In the genomic region with DNA sequence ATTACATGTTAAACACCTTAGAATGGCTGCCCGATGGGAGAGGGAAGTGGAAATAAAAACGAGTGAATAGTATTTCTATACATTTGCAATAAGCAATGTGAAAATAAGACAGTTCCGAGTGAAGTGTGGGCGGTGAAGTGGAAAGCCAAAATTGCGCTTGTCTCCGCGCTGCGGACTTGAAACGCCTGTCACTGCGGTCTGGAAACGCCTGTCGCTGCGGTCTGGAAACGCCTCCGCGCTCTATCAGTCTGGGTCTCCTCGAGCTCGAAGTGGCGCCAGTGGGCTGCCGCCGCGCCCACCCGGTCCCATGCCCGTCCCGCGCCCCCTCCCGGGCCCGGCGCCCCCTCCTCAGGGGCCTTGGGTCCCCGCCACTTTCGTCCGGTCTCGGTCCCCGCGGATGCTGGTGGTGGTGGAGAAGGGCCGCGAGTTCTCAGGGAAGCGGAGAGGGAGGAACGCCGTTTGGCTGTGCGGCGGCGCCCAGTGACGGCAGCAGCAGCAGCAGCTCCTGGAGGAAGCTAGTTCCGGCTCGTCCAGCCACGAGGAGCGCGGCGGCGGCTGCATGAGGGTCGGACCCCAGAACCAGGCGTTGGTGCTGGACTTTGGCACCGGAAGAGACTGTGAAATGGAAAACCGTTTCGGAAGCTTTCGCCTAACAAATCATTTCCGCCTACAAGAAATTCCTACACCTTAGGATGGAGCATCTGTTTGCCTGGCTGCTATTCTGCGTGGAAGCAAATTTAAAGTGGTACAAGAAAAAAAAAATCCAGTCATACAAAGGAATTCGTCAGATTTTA, we compare ENCODE assay signal across 8 cellular contexts. TPM values are rescaled to one million over a fixed set of nuclear protein-coding genes. Genes with fewer than 3 reads are reported as not detected.
DNase-seq lines count a peak whose midpoint lies in the region; ATAC-seq and TF ChIP-seq lines count a peak whose summit lies in the region.

No MANE protein-coding gene starts in this region.

- H3K4me1 ChIP-seq in Karpas-422 (ENCODE audit: low read length), result peaks cover 36% of the 10 kb centered on the region
- H3K4me1 ChIP-seq in stomach smooth muscle (ENCODE audit: control insufficient read depth, insufficient read depth, low read length), result peaks cover 6% of the 10 kb centered on the region

- H4K20me1 ChIP-seq in Karpas-422 (ENCODE audit: insufficient read depth, low read depth, low read length), result no peaks in the 10 kb centered on the region

- H3K4me3 Mint-ChIP-seq in natural killer cell treated with Interleukin-12 subunit alpha and Interleukin-12 subunit beta and Interleukin-15 and Interleukin-18, amount 100 ng/mL, for 72 hours, result peak overlapping the region; percentile 98

- H3K9ac ChIP-seq in Karpas-422 (ENCODE audit: low read length), result peak overlapping the region; percentile 90
- H3K9ac ChIP-seq in stomach smooth muscle (ENCODE audit: low read length in 2 of 2), result peak overlapping the region; percentile 58 to 72

- H3K27ac Mint-ChIP-seq in natural killer cell treated with Interleukin-12 subunit alpha and Interleukin-12 subunit beta and Interleukin-15 and Interleukin-18, amount 100 ng/mL, for 72 hours, result peak overlapping the region; percentile 63 to 83

- H3K36me3 ChIP-seq in Karpas-422 (ENCODE audit: insufficient read depth, low read length), result peaks cover 32% of the 10 kb centered on the region
- no peaks in the 10 kb centered on the region for H3K36me3 ChIP-seq in stomach smooth muscle (ENCODE audit: control insufficient read depth in 2 of 2, insufficient read depth in 2 of 2, low read length in 2 of 2)

- peak overlapping the region; percentile 68 for H3K4me3 ChIP-seq in Karpas-422 (ENCODE audit: low read length)
- H3K4me3 ChIP-seq in fibroblast of villous mesenchyme (ENCODE audit: low read depth, low read length), result peak overlapping the region; percentile 72
- peak overlapping the region; percentile 82 to 91 for H3K4me3 ChIP-seq in stomach smooth muscle (ENCODE audit: low read length in 2 of 2)

- H3K4me1 Mint-ChIP-seq in natural killer cell treated with Interleukin-12 subunit alpha and Interleukin-12 subunit beta and Interleukin-15 and Interleukin-18, amount 100 ng/mL, for 72 hours (ENCODE audit: low read depth in 2 of 2), result peaks cover 28 to 40% of the 10 kb centered on the region in 2 donors

- H3K9me3 ChIP-seq in Karpas-422 (ENCODE audit: low read length) (no peaks in the 10 kb centered on the region), stomach smooth muscle (ENCODE audit: control insufficient read depth in 2 of 2, low read length in 2 of 2) (no peaks in the 10 kb centered on the region)

- DNase-seq in SHP77 (lab: John Stamatoyannopoulos, UW) (peak; percentile 35 to 61), SHP77 treated with DMSO at 0.1 percent for 48 hours (lab: John Stamatoyannopoulos, UW) (no peak), Karpas-422 (peak; percentile 92), RPMI8226 (peak; percentile 66), activated gamma-delta T cell (lab: John Stamatoyannopoulos, UW) (peak; percentile 40), fibroblast of villous mesenchyme (ENCODE audit: low read depth) (peak; percentile 82)
- peak; percentile 79 for DNase-seq in natural killer cell treated with Interleukin-12 subunit alpha and Interleukin-12 subunit beta and Interleukin-15 and Interleukin-18, amount 100 ng/mL, for 72 hours (ENCODE audit: low spot score)

- ATAC-seq in natural killer cell treated with Interleukin-12 subunit alpha and Interleukin-12 subunit beta and Interleukin-15 and Interleukin-18, amount 100 ng/mL, for 72 hours, result peak; percentile 45 to 66

- peak overlapping the region; percentile 88; the same call in 1 of the 2 replicates for H2AFZ ChIP-seq in Karpas-422 (ENCODE audit: low read length)

- peak overlapping the region; percentile 80 for H3K4me2 ChIP-seq in Karpas-422 (ENCODE audit: low read depth, low read length, poor library complexity, severe bottlenecking)

- H3K27ac ChIP-seq in Karpas-422 (ENCODE audit: low read length), result peak overlapping the region; percentile 86
- H3K27ac ChIP-seq in stomach smooth muscle (ENCODE audit: low read length), result peak overlapping the region; percentile 69

- TF ChIP-seq CTCF in fibroblast of villous mesenchyme (IDR thresholded peaks at IDR 0.05; ENCODE audit: insufficient read depth, low read depth, low read length), result no peak

- no peaks in the 10 kb centered on the region for H3K36me3 Mint-ChIP-seq in natural killer cell treated with Interleukin-12 subunit alpha and Interleukin-12 subunit beta and Interleukin-15 and Interleukin-18, amount 100 ng/mL, for 72 hours

- peaks cover 53% of the 10 kb centered on the region for H3K79me2 ChIP-seq in Karpas-422 (ENCODE audit: low read length)

- peaks cover 0 to 3% of the 10 kb centered on the region in 2 donors for H3K27me3 Mint-ChIP-seq in natural killer cell treated with Interleukin-12 subunit alpha and Interleukin-12 subunit beta and Interleukin-15 and Interleukin-18, amount 100 ng/mL, for 72 hours

- H3K27me3 ChIP-seq in Karpas-422 (ENCODE audit: low read length) (no peaks in the 10 kb centered on the region), stomach smooth muscle (ENCODE audit: control insufficient read depth in 1 of 2, insufficient read depth in 2 of 2, low read length in 2 of 2) (no peaks in the 10 kb centered on the region)

- no peaks in the 10 kb centered on the region for H3K9me2 ChIP-seq in Karpas-422 (replicated peaks; ENCODE audit: insufficient read depth, low read length)

- H3K9me3 Mint-ChIP-seq in natural killer cell treated with Interleukin-12 subunit alpha and Interleukin-12 subunit beta and Interleukin-15 and Interleukin-18, amount 100 ng/mL, for 72 hours, result no peaks in the 10 kb centered on the region

RNA-seq across cellular contexts. Expression of a gene that starts 1.8 kb away (rescaled TPM):
- total RNA-seq in Karpas-422 (2014; rRNA removed; shearing (Covaris generic); ENCODE audit: low replicate concordance), result 26.4 and 38.6 TPM in 2 replicates
- 14.7 and 16.8 TPM in 2 replicates for total RNA-seq in fibroblast of villous mesenchyme
- 1 to 10 TPM in 1 of 2 donors, under 1 TPM in 1; 0.70 to 1.4 TPM for total RNA-seq in natural killer cell treated with Interleukin-12 subunit alpha and Interleukin-12 subunit beta and Interleukin-15 and Interleukin-18, amount 100 ng/mL, for 72 hours

RNA-seq across cellular contexts. Expression of a gene that starts 35.0 kb away (rescaled TPM):
- total RNA-seq in Karpas-422 (2014; rRNA removed; shearing (Covaris generic); ENCODE audit: low replicate concordance), result 0.26 and 0.58 TPM in 2 replicates
- not detected in 2 replicates for total RNA-seq in fibroblast of villous mesenchyme
- under 1 TPM in 1 of 2 donors, not detected in 1; 0.75 TPM for total RNA-seq in natural killer cell treated with Interleukin-12 subunit alpha and Interleukin-12 subunit beta and Interleukin-15 and Interleukin-18, amount 100 ng/mL, for 72 hours
